Comparison of ENCODE assay signal across 8 cellular contexts in genomic region chr22:42344391-42344861, GRCh38.
DNase-seq lines count a peak whose midpoint lies in the region; ATAC-seq and TF ChIP-seq lines count a peak whose summit lies in the region.

No MANE protein-coding gene starts in this region.

- no peaks in the 10 kb centered on the region for H3K4me1 ChIP-seq in CD8-positive, alpha-beta memory T cell (ENCODE audit: insufficient read depth, low read length)
- H3K4me1 ChIP-seq in BE2C = peaks cover 16% of the 10 kb centered on the region

- H3K4me1 Mint-ChIP-seq in CD8-positive, alpha-beta memory T cell = peaks cover 5 to 6% (median 5%) of the 10 kb centered on the region in 3 donors
- H3K4me1 Mint-ChIP-seq in osteocyte (ENCODE audit: unreplicated experiment) = peaks cover 7% of the 10 kb centered on the region

- no peaks in the 10 kb centered on the region for H3K27me3 ChIP-seq in CD8-positive, alpha-beta memory T cell (ENCODE audit: insufficient read depth, low read length, poor library complexity, severe bottlenecking)
- H3K27me3 ChIP-seq in BE2C = no peaks in the 10 kb centered on the region

- no peak for TF ChIP-seq CTCF in osteocyte (IDR thresholded peaks at IDR 0.05)
- no peak for TF ChIP-seq CTCF in BE2C (IDR thresholded peaks at IDR 0.05; ENCODE audit: low read depth, low read length)

- no peak overlapping the region for H3K4me3 ChIP-seq in CD8-positive, alpha-beta memory T cell (ENCODE audit: low read length)
- no peak overlapping the region for H3K4me3 ChIP-seq in BE2C (ENCODE audit: low read depth, low read length)

- peak overlapping the region; percentile 51 to 82 (median 56) for H3K4me3 Mint-ChIP-seq in CD8-positive, alpha-beta memory T cell
- peak overlapping the region; percentile 44 for H3K4me3 Mint-ChIP-seq in osteocyte (ENCODE audit: unreplicated experiment)

- peaks cover 2 to 7% of the 10 kb centered on the region in 2 donors for H3K27me3 Mint-ChIP-seq in CD8-positive, alpha-beta memory T cell
- peaks cover 2% of the 10 kb centered on the region for H3K27me3 Mint-ChIP-seq in osteocyte (ENCODE audit: unreplicated experiment)

- H3K9me3 ChIP-seq in CD8-positive, alpha-beta memory T cell (ENCODE audit: low read length) = no peaks in the 10 kb centered on the region
- H3K9me3 ChIP-seq in BE2C = no peaks in the 10 kb centered on the region

- CTCF ChIA-PET in CD8-positive, alpha-beta memory T cell (lab: Charles Lee) = interaction anchor here (1.1 kb wide), 1 partner anchor 9 kb away, joined by 3 read pairs; no protein-coding TSS in a partner anchor

- H3K36me3 ChIP-seq in CD8-positive, alpha-beta memory T cell (ENCODE audit: insufficient read depth, low read length) = no peaks in the 10 kb centered on the region
- H3K36me3 ChIP-seq in BE2C = no peaks in the 10 kb centered on the region

- H3K27ac ChIP-seq in CD8-positive, alpha-beta memory T cell (ENCODE audit: low read depth, low read length) = no peak overlapping the region

- DNase-seq in CD8-positive, alpha-beta memory T cell = no peak
- DNase-seq in NCI-H446 treated with DMSO at 0.1 percent for 48 hours (lab: John Stamatoyannopoulos, UW) (peak; percentile 95), fibroblast of peridontal ligament (ENCODE audit: extremely low read depth) (peak; percentile 17), osteocyte (ENCODE audit: extremely low spot score, unreplicated experiment) (no peak), BE2C (no peak)
- no peak for DNase-seq in stimulated activated CD4-positive, alpha-beta T cell treated with anti-CD3 and anti-CD28 coated beads, Interleukin-4, amount 100 ng/mL, for 24 hours

- ATAC-seq in HG03159 (IDR thresholded peaks at IDR 0.05; ENCODE audit: unreplicated experiment) (no peak), HG03139 (IDR thresholded peaks at IDR 0.05; ENCODE audit: unreplicated experiment) (no peak)

- no peak overlapping the region for H3K27ac Mint-ChIP-seq in CD8-positive, alpha-beta memory T cell
- H3K27ac Mint-ChIP-seq in osteocyte (ENCODE audit: unreplicated experiment) = no peak overlapping the region

- H3K36me3 Mint-ChIP-seq in CD8-positive, alpha-beta memory T cell = no peaks in the 10 kb centered on the region
- H3K36me3 Mint-ChIP-seq in osteocyte (ENCODE audit: unreplicated experiment) = no peaks in the 10 kb centered on the region

- POLR2A ChIA-PET in CD8-positive, alpha-beta memory T cell (lab: Charles Lee) = no interaction called here

- no peaks in the 10 kb centered on the region for H3K9me3 Mint-ChIP-seq in CD8-positive, alpha-beta memory T cell
- H3K9me3 Mint-ChIP-seq in osteocyte (ENCODE audit: unreplicated experiment) = no peaks in the 10 kb centered on the region

Comparison
In these comparisons a context has a peak if more than half of its experiments do, and no peak if none do; other contexts are left out.
1. DNase-seq: peak in NCI-H446 treated with DMSO at 0.1 percent for 48 hours (single experiment) and fibroblast of peridontal ligament (single experiment); none in CD8-positive, alpha-beta memory T cell (0 of 5), osteocyte (single experiment), stimulated activated CD4-positive, alpha-beta T cell treated with anti-CD3 and anti-CD28 coated beads, Interleukin-4, amount 100 ng/mL, for 24 hours (single experiment) and BE2C (single experiment).